Comparison of ENCODE assay signal across 30 cellular contexts in the genomic region with DNA sequence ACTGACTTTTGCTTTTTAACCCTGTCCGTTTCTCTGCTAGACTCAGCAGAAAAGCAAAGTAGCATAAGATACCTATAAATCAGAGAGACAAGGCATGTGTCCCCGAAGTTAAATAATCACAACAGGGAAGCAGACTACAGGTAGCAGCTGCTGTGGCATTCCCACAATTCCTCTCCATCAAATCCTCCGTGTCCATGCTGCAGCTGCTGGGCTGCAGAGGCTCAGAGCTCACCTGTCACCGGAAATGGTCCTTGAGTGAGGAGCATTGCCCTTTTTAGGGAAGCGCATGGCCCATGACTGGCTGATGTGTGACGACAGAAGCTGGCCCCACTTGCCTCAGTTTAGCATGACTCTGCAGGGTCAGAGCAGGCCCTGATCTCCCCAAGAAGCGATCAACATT.
"Had no signal": no experiment of that assay in that cellular context is flagged by ENCODE, and none has a peak within 500 bp of the region (broad histone marks: within the 10 kb centered on the region; RNA-seq: fewer than 3 reads in every experiment).

No MANE protein-coding gene starts in this region.

- H3K4me1 ChIP-seq: body of pancreas, breast epithelium, Peyer's patch had no signal

- H3K9me3 ChIP-seq: body of pancreas, breast epithelium, Peyer's patch had no signal

- H3K36me3 ChIP-seq: breast epithelium, Peyer's patch, WERI-Rb-1 had no signal

- H3K27ac Mint-ChIP-seq: activated CD8-positive, alpha-beta T cell treated with anti-CD3 and anti-CD28 coated beads for 36 hours; activated naive CD4-positive, alpha-beta T cell treated with anti-CD3 and anti-CD28 coated beads, Interleukin-2, amount 50 U/mL, for 24 hours; activated naive CD8-positive, alpha-beta T cell treated with anti-CD3 and anti-CD28 coated beads, Interleukin-2, amount 10 ng/mL, durations not matched to agents 7 days and 5 days; activated T-cell treated with anti-CD3 and anti-CD28 coated beads, Interleukin-2, amount 50 U/mL, for 24 hours; activated T-helper 2 cell treated with anti-CD3 and anti-CD28 coated beads, Interferon-gamma antibody, Interleukin-2, Interleukin-4, amounts not matched to agents 10 μg/mL and 5 μg/mL and 100 μg/mL, durations not matched to agents 14 hours and 24 hours and 36 hours had no signal

- H3K36me3 Mint-ChIP-seq: activated naive CD4-positive, alpha-beta T cell treated with anti-CD3 and anti-CD28 coated beads, Interleukin-2, amount 50 U/mL, for 24 hours; activated naive CD8-positive, alpha-beta T cell treated with anti-CD3 and anti-CD28 coated beads, Interleukin-2, amount 10 ng/mL, durations not matched to agents 7 days and 5 days had no signal

- H3K4me3 ChIP-seq: body of pancreas, breast epithelium, Peyer's patch, SK-N-MC had no signal

- H3K27me3 ChIP-seq: body of pancreas, breast epithelium, Peyer's patch had no signal

- H3K4me1 Mint-ChIP-seq: activated naive CD4-positive, alpha-beta T cell treated with anti-CD3 and anti-CD28 coated beads, Interleukin-2, amount 50 U/mL, for 24 hours; activated naive CD8-positive, alpha-beta T cell treated with anti-CD3 and anti-CD28 coated beads, Interleukin-2, amount 10 ng/mL, durations not matched to agents 7 days and 5 days had no signal

- H3K4me3 Mint-ChIP-seq: activated CD8-positive, alpha-beta T cell treated with anti-CD3 and anti-CD28 coated beads for 36 hours; activated naive CD4-positive, alpha-beta T cell treated with anti-CD3 and anti-CD28 coated beads, Interleukin-2, amount 50 U/mL, for 24 hours; activated naive CD8-positive, alpha-beta T cell treated with anti-CD3 and anti-CD28 coated beads, Interleukin-2, amount 10 ng/mL, durations not matched to agents 7 days and 5 days; activated T-cell treated with anti-CD3 and anti-CD28 coated beads, Interleukin-2, amount 50 U/mL, for 24 hours had no signal

- ATAC-seq: activated CD8-positive, alpha-beta T cell treated with anti-CD3 and anti-CD28 coated beads for 36 hours; body of pancreas; PC-3 had no signal

- H3K9me3 Mint-ChIP-seq: activated CD8-positive, alpha-beta T cell treated with anti-CD3 and anti-CD28 coated beads for 36 hours; activated naive CD8-positive, alpha-beta T cell treated with anti-CD3 and anti-CD28 coated beads, Interleukin-2, amount 10 ng/mL, durations not matched to agents 7 days and 5 days; activated T-cell treated with anti-CD3 and anti-CD28 coated beads, Interleukin-2, amount 50 U/mL, for 24 hours; activated T-helper 2 cell treated with anti-CD3 and anti-CD28 coated beads, Interferon-gamma antibody, Interleukin-2, Interleukin-4, amounts not matched to agents 10 μg/mL and 5 μg/mL and 100 μg/mL, durations not matched to agents 14 hours and 24 hours and 36 hours had no signal

- H3K27ac ChIP-seq: body of pancreas, breast epithelium, Peyer's patch, SK-N-MC, WERI-Rb-1 had no signal

- DNase-seq: activated CD4-positive, alpha-beta T cell treated with anti-CD3 and anti-CD28 coated beads for 1 hour; activated CD4-positive, alpha-beta T cell treated with anti-CD3 and anti-CD28 coated beads for 48 hours; activated CD4-positive, CD25-positive, alpha-beta regulatory T cell; activated CD8-positive, alpha-beta T cell treated with anti-CD3 and anti-CD28 coated beads for 36 hours; activated gamma-delta T cell; activated naive CD4-positive, alpha-beta T cell treated with Interleukin-2 at 50 U/mL for 16 hours; activated naive CD8-positive, alpha-beta T cell treated with anti-CD3 and anti-CD28 coated beads, Interleukin-2, amount 10 ng/mL, durations not matched to agents 7 days and 5 days; activated T-cell treated with anti-CD3 and anti-CD28 coated beads, Interleukin-2, amount 50 U/mL, for 24 hours; body of pancreas; caudate nucleus; cerebellar nuclear complex; cortex of kidney; Karpas-422; NCI-H1105; NCI-H1436 treated with DMSO at 0.1 percent for 48 hours; NCI-H1694 treated with DMSO at 0.1 percent for 48 hours; NCI-H2029 treated with DMSO at 0.1 percent for 48 hours; NCI-H345; NCI-H526 treated with DMSO at 0.1 percent for 48 hours; NCI-H82; NK-92 treated with Interleukin-12 subunit alpha and Interleukin-12 subunit beta, amount 100 ng/mL, for 24 hours; PC-3; Peyer's patch; RPMI8226; T1000; WERI-Rb-1 had no signal
